In genomic region chr19:40689339-40690049, GRCh38 we compare ENCODE assay signal across 8 cellular contexts. TPM values are rescaled to one million over a fixed set of nuclear protein-coding genes. Genes with fewer than 3 reads are reported as not detected.
DNase-seq lines count a peak whose midpoint lies in the region; ATAC-seq, FAIRE-seq and TF ChIP-seq lines count a peak whose summit lies in the region.

No MANE protein-coding gene starts in this region.

- H3K27ac ChIP-seq in 22Rv1 = peak overlapping the region; percentile 79
- H3K27ac ChIP-seq in HEK293 (ENCODE audit: extremely low read depth, low read depth, low read length) = peak overlapping the region; percentile 70; the same call in 1 of the 2 replicates
- peak overlapping the region; percentile 83 for H3K27ac ChIP-seq in astrocyte (ENCODE audit: low read depth, low read length)
- peak overlapping the region; percentile 81 to 86 (median 84) for H3K27ac ChIP-seq in transverse colon

- H3K36me3 Mint-ChIP-seq in astrocyte (ENCODE audit: low read depth, unreplicated experiment) = peaks cover 27% of the 10 kb centered on the region

- no peaks in the 10 kb centered on the region for H3K27me3 Mint-ChIP-seq in astrocyte (ENCODE audit: low read depth, unreplicated experiment)

- CTCF ChIA-PET in HEK293 (lab: Yijun Ruan, JAX) = no interaction called here

- no peak for TF ChIP-seq CTCF in 22Rv1 (IDR thresholded peaks at IDR 0.05)
- TF ChIP-seq CTCF in HEK293 (tag by site-specific recombination; IDR thresholded peaks at IDR 0.05) = 0 out of 2 replicates have a peak, but pooled peaks have one; percentile 7
- TF ChIP-seq CTCF in astrocyte (IDR thresholded peaks at IDR 0.05; ENCODE audit: insufficient read depth, low read depth, low read length) = no peak
- TF ChIP-seq CTCF in kidney epithelial cell (IDR thresholded peaks at IDR 0.05; ENCODE audit: insufficient read depth, low read length, poor library complexity, severe bottlenecking) = no peak
- TF ChIP-seq CTCF in transverse colon (IDR thresholded peaks at IDR 0.05) = no peak
- TF ChIP-seq CTCF in omental fat pad (IDR thresholded peaks at IDR 0.05) = no peak

- no peak for TF ChIP-seq EP300 in transverse colon (IDR thresholded peaks at IDR 0.05; ENCODE audit: low read depth)

- DNase-seq in astrocyte (ENCODE audit: low read depth) = peak; percentile 18
- no peak for DNase-seq in kidney epithelial cell (ENCODE audit: low read depth)
- no peak for DNase-seq in transverse colon
- DNase-seq in ureter (ENCODE audit: low spot score) = no peak
- DNase-seq in RCC 7860 (ENCODE audit: low spot score) = no peak
- DNase-seq in omental fat pad (ENCODE audit: low spot score) = no peak

- in situ Hi-C loops in transverse colon (cut with MboI; ENCODE audit: low pct_ligation_motif_present in 1 of 4, low pct_unique_long_range_greater_than_20kb in 1 of 4, low sequenced_read_pairs in 3 of 4) = no loop called here

- peak overlapping the region; percentile 35 for H3K4me3 ChIP-seq in HEK293 (ENCODE audit: low read depth, low read length)
- peak overlapping the region; percentile 89 for H3K4me3 ChIP-seq in astrocyte (ENCODE audit: insufficient read depth, low read depth, low read length)
- peak overlapping the region; percentile 70 for H3K4me3 ChIP-seq in kidney epithelial cell (ENCODE audit: low read depth, low read length)
- peak overlapping the region; percentile 53 to 71 (median 64) for H3K4me3 ChIP-seq in transverse colon

- ATAC-seq in omental fat pad (ENCODE audit: low FRiP score) = no peak

- no peak for TF ChIP-seq POLR2A in transverse colon (IDR thresholded peaks at IDR 0.05)

- peak; percentile 23 for FAIRE-seq in astrocyte (lab: Jason Lieb, UNC)
- FAIRE-seq in RCC 7860 (lab: Jason Lieb, UNC) = no peak

- peaks cover 5% of the 10 kb centered on the region for H3K4me1 Mint-ChIP-seq in astrocyte (ENCODE audit: low read depth, unreplicated experiment)

- intact Hi-C loops in transverse colon (cut with DNase I; ENCODE audit: low total_unique reads) = no loop called here

- H4K20me1 ChIP-seq in astrocyte (ENCODE audit: insufficient read depth, low read length) = peaks cover 47% of the 10 kb centered on the region

- no peaks in the 10 kb centered on the region for H3K27me3 ChIP-seq in astrocyte (ENCODE audit: insufficient read depth, low read length)
- no peaks in the 10 kb centered on the region for H3K27me3 ChIP-seq in kidney epithelial cell (ENCODE audit: control insufficient read depth, insufficient read depth, low read length)
- H3K27me3 ChIP-seq in transverse colon = no peaks in the 10 kb centered on the region

- POLR2A ChIA-PET in HEK293 (lab: Yijun Ruan, JAX) = no interaction called here

- peak overlapping the region; percentile 99 for H3K9ac ChIP-seq in astrocyte (ENCODE audit: low read length)

- no peaks in the 10 kb centered on the region for H3K9me3 ChIP-seq in HEK293 (ENCODE audit: control insufficient read depth, insufficient read depth, low read depth, low read length)
- H3K9me3 ChIP-seq in astrocyte (ENCODE audit: insufficient read depth, low read depth, low read length) = no peaks in the 10 kb centered on the region
- H3K9me3 ChIP-seq in transverse colon = no peaks in the 10 kb centered on the region

- peaks cover 44% of the 10 kb centered on the region for H3K79me2 ChIP-seq in astrocyte (ENCODE audit: insufficient read depth, low read length)

- no peak overlapping the region for H2AFZ ChIP-seq in astrocyte (ENCODE audit: low read depth, low read length)

- H3K36me3 ChIP-seq in HEK293 (ENCODE audit: control insufficient read depth in 2 of 2, insufficient read depth in 1 of 2, low read length in 2 of 2) = peaks cover 16 to 44% of the 10 kb centered on the region in 2 experiments; a peak in 2 of 3 replicates
- H3K36me3 ChIP-seq in astrocyte (ENCODE audit: insufficient read depth, low read length) = peaks cover 15% of the 10 kb centered on the region
- H3K36me3 ChIP-seq in kidney epithelial cell (ENCODE audit: control insufficient read depth, insufficient read depth, low read length) = peaks cover 3% of the 10 kb centered on the region
- no peaks in the 10 kb centered on the region for H3K36me3 ChIP-seq in transverse colon

- H3K4me1 ChIP-seq in HEK293 (ENCODE audit: control insufficient read depth, insufficient read depth, low read length) = peaks cover 16% of the 10 kb centered on the region
- H3K4me1 ChIP-seq in astrocyte (ENCODE audit: insufficient read depth, low read length) = peaks cover 34% of the 10 kb centered on the region
- H3K4me1 ChIP-seq in transverse colon = peaks cover 13 to 24% (median 18%) of the 10 kb centered on the region in 4 donors

- no peaks in the 10 kb centered on the region for H3K9me3 Mint-ChIP-seq in astrocyte (ENCODE audit: unreplicated experiment)

- H3K4me2 ChIP-seq in astrocyte (ENCODE audit: low read length) = peak overlapping the region; percentile 98

- H3K27ac Mint-ChIP-seq in astrocyte (ENCODE audit: unreplicated experiment) = peak overlapping the region; percentile 29

- 34% methylated on average over 16 of the region's 18 CpGs; no CpG with 5 or more reads in 1 of the 2 donors for WGBS in transverse colon (ENCODE audit: low coverage in 1 of 2), 2 donors

- H3K4me3 Mint-ChIP-seq in astrocyte (ENCODE audit: unreplicated experiment) = no peak overlapping the region

TF ChIP-seq in HEK293, 187 proteins besides CTCF, POLR2A, EP300 and RAD21 (continues in another document):
- TF ChIP-seq ZIC2 (tag by site-specific recombination; IDR thresholded peaks at IDR 0.05) (peak; percentile 53), GLIS1 (tag by site-specific recombination; IDR thresholded peaks at IDR 0.05) (peak; percentile 89), ZNF555 (tag by site-specific recombination; conservative IDR thresholded peaks at IDR 0.05) (no peak), ZNF146 (tag by site-specific recombination; IDR thresholded peaks at IDR 0.05) (no peak), ZNF354C (tag by site-specific recombination; IDR thresholded peaks at IDR 0.05; ENCODE audit: borderline replicate concordance, low read depth) (no peak), PRDM10 (tag by site-specific recombination; IDR thresholded peaks at IDR 0.05) (no peak), ZNF785 (tag by site-specific recombination; IDR thresholded peaks at IDR 0.05) (peak; percentile 81; the same call in 1 of the 2 replicates), ZNF16 (tag by site-specific recombination; IDR thresholded peaks at IDR 0.05; ENCODE audit: low read depth) (no peak; the same call in 1 of the 2 replicates), ZBTB8A (tag by site-specific recombination; IDR thresholded peaks at IDR 0.05) (no peak), ZNF830 (tag by site-specific recombination; IDR thresholded peaks at IDR 0.05; ENCODE audit: low read depth) (no peak), ZNF548 (tag by site-specific recombination; IDR thresholded peaks at IDR 0.05) (no peak), ZNF350 (tag by site-specific recombination; IDR thresholded peaks at IDR 0.05) (no peak), ZNF366 (tag by site-specific recombination; conservative IDR thresholded peaks at IDR 0.05) (no peak), SETDB1 (IDR thresholded peaks at IDR 0.05; ENCODE audit: insufficient read length, low read length) (no peak)

RNA-seq across cellular contexts. Expression of gene NUMBL, which starts 1.0 kb away (rescaled TPM):
- total RNA-seq in astrocyte (79.3 and 82.9 TPM in 2 replicates), kidney epithelial cell (12.6 and 20.0 TPM in 2 replicates), transverse colon (10 to 100 TPM in 3 of 4 donors, 1 to 10 TPM in 1; 9.0 to 44.9 (median 20.4) TPM), ureter (30.3 TPM), omental fat pad (100 to 1,000 TPM in 1 of 4 donors, 10 to 100 TPM in 3; 38.2 to 143 (median 45.3) TPM)

RNA-seq across cellular contexts. Expression of gene COQ8B, which starts 27.2 kb away (rescaled TPM):
- 26.0 and 29.4 TPM in 2 replicates for total RNA-seq in astrocyte
- 20.0 and 30.4 TPM in 2 replicates for total RNA-seq in kidney epithelial cell
- total RNA-seq in transverse colon = 10 to 100 TPM; 15.3 to 41.2 (median 36.5) TPM
- 35.0 TPM for total RNA-seq in ureter
- total RNA-seq in omental fat pad = 10 to 100 TPM; 22.1 to 38.8 (median 28.1) TPM

RNA-seq across cellular contexts. Expression of gene ITPKC, which starts 27.4 kb away (rescaled TPM):
- total RNA-seq in astrocyte = 19.0 and 19.7 TPM in 2 replicates
- total RNA-seq in kidney epithelial cell = 25.8 and 40.2 TPM in 2 replicates
- total RNA-seq in transverse colon = 10 to 100 TPM; 14.7 to 56.1 (median 33.8) TPM
- 35.0 TPM for total RNA-seq in ureter
- 100 to 1,000 TPM in 2 of 4 donors, 10 to 100 TPM in 2; 39.3 to 118 (median 91.9) TPM for total RNA-seq in omental fat pad

Comparison
In these comparisons a context has a peak if more than half of its experiments do, and no peak if none do; other contexts are left out.
1. H3K4me3 ChIP-seq: peak in every context shown above with its lines; median percentile 89 in astrocyte; 70 in kidney epithelial cell; 64 in transverse colon; 35 in HEK293.